Comparison of ENCODE assay signal across 7 cellular contexts in the genomic region with DNA sequence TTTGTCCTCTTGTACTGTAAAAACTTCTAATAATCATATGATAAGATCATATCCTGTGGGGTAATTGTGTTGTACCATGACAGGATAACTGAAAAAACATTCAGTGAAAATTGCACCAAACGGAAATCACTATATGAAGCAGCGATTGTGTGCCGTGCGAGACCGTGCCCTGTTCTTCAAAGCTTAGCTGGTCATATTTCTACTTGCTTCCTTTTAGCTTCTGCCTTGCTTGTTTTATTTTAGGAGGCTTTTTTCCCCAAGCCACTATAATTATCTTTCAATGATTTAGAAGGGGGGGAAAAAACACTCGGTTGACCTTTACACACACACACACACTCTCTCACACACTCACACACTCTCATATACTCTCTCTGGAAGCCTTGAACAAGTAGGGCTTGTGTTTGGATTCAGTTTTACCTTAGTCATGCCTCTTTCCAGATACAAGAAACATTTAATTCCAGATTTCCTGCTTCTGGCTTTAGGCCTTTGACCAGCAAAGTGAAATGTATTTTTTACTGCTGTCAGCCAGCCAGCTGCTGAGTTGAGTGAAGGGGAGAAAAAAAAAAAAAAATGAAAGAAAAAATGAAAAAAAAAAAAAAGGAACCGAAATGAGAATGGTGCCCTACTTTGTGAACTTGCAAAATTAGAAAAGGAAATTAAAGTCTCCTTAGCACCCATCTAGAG.
DNase-seq lines count a peak whose midpoint lies in the region; ATAC-seq and TF ChIP-seq lines count a peak whose summit lies in the region.

No MANE protein-coding gene starts in this region.

- peaks cover 23 to 41% of the 10 kb centered on the region in 2 donors for H3K4me1 ChIP-seq in naive thymus-derived CD4-positive, alpha-beta T cell (ENCODE audit: control insufficient read depth in 2 of 2, insufficient read depth in 2 of 2, low read length in 2 of 2)

- peak; percentile 27 for DNase-seq in effector CD4-positive, alpha-beta T cell
- DNase-seq in naive thymus-derived CD4-positive, alpha-beta T cell, result peak in 7 of 9 donors; percentile 23 to 70 (median 53)
- no peak for DNase-seq in T-helper 9 cell
- DNase-seq in mucosa of gallbladder (ENCODE audit: low spot score), result no peak

- peaks cover 35% of the 10 kb centered on the region for H3K36me3 ChIP-seq in SU-DHL-6 (ENCODE audit: low read length)
- peaks cover 3 to 13% (median 9%) of the 10 kb centered on the region in 3 experiments for H3K36me3 ChIP-seq in naive thymus-derived CD4-positive, alpha-beta T cell (ENCODE audit: control insufficient read depth in 2 of 3, insufficient read depth in 3 of 3, low read length in 3 of 3)

- peak overlapping the region; percentile 64 for H3K9ac ChIP-seq in SU-DHL-6 (ENCODE audit: low read length)

- H3K27me3 Mint-ChIP-seq in naive thymus-derived CD4-positive, alpha-beta T cell, result no peaks in the 10 kb centered on the region

- H3K9me3 ChIP-seq in SU-DHL-6 (ENCODE audit: insufficient read depth, low read length), result no peaks in the 10 kb centered on the region
- H3K9me3 ChIP-seq in naive thymus-derived CD4-positive, alpha-beta T cell (ENCODE audit: control insufficient read depth in 2 of 3, low read length in 3 of 3), result no peaks in the 10 kb centered on the region

- no peak for TF ChIP-seq CTCF in SU-DHL-6 (IDR thresholded peaks at IDR 0.05; ENCODE audit: insufficient read depth, low read length, poor library complexity, severe bottlenecking)

- H3K9me2 ChIP-seq in SU-DHL-6 (replicated peaks; ENCODE audit: insufficient read depth, low read length), result no peaks in the 10 kb centered on the region

- peaks cover 50% of the 10 kb centered on the region for H3F3A ChIP-seq in SU-DHL-6 (ENCODE audit: insufficient read depth)

- peak; percentile 45 for ATAC-seq in GM18907 (IDR thresholded peaks at IDR 0.05; ENCODE audit: unreplicated experiment)
- ATAC-seq in HG02943 (IDR thresholded peaks at IDR 0.05; ENCODE audit: low read depth, unreplicated experiment), result peak; percentile 40
- ATAC-seq in naive thymus-derived CD4-positive, alpha-beta T cell, result peak; percentile 83

- H3K4me3 Mint-ChIP-seq in naive thymus-derived CD4-positive, alpha-beta T cell, result peak overlapping the region; percentile 46 to 79 (median 72)

- H3K4me3 ChIP-seq in SU-DHL-6 (ENCODE audit: insufficient read depth, low read length, poor library complexity, severe bottlenecking), result peak overlapping the region; percentile 47
- peak overlapping the region; percentile 35 for H3K4me3 ChIP-seq in naive thymus-derived CD4-positive, alpha-beta T cell (ENCODE audit: low read length)

- peak overlapping the region; percentile 95 for H3K4me2 ChIP-seq in SU-DHL-6 (ENCODE audit: low read depth, low read length, poor library complexity, severe bottlenecking)

- no peaks in the 10 kb centered on the region for H4K20me1 ChIP-seq in SU-DHL-6 (ENCODE audit: low read depth, low read length)

- H3K27me3 ChIP-seq in SU-DHL-6 (ENCODE audit: low read length), result no peaks in the 10 kb centered on the region
- no peaks in the 10 kb centered on the region for H3K27me3 ChIP-seq in naive thymus-derived CD4-positive, alpha-beta T cell (ENCODE audit: control insufficient read depth in 2 of 2, insufficient read depth in 2 of 2, low read length in 2 of 2)

- H3K27ac Mint-ChIP-seq in naive thymus-derived CD4-positive, alpha-beta T cell, result peak overlapping the region; percentile 69 to 92 (median 87)

- POLR2A ChIA-PET in naive thymus-derived CD4-positive, alpha-beta T cell (lab: Charles Lee), result interaction anchor here (1.2 to 1.3 kb wide), 4 partner anchors 25 to 101 kb away, joined by 3 to 5 read pairs (median 3); no protein-coding TSS in a partner anchor

- H2AFZ ChIP-seq in SU-DHL-6 (ENCODE audit: low read depth, low read length, severe bottlenecking), result no peak overlapping the region

- H3K36me3 Mint-ChIP-seq in naive thymus-derived CD4-positive, alpha-beta T cell, result peaks cover 9 to 60% (median 30%) of the 10 kb centered on the region in 5 donors

- H3K4me1 Mint-ChIP-seq in naive thymus-derived CD4-positive, alpha-beta T cell, result peaks cover 28 to 72% (median 58%) of the 10 kb centered on the region in 7 donors

- CTCF ChIA-PET in naive thymus-derived CD4-positive, alpha-beta T cell (lab: Charles Lee), result interaction anchor here (0.7 to 1.3 kb wide), 6 partner anchors 42 to 186 kb away, joined by 3 to 5 read pairs (median 3); no protein-coding TSS in a partner anchor

- intact Hi-C loops in naive thymus-derived CD4-positive, alpha-beta T cell (cut with micrococcal nuclease), result loop anchor here (1.0 to 10.0 kb wide), 9 partner anchors 20 to 180 kb away; no protein-coding TSS in a partner anchor

- H3K27ac ChIP-seq in SU-DHL-6 (ENCODE audit: low read depth, low read length), result peak overlapping the region; percentile 97
- H3K27ac ChIP-seq in naive thymus-derived CD4-positive, alpha-beta T cell (ENCODE audit: low read depth, low read length), result peak overlapping the region; percentile 63

- H3K9me3 Mint-ChIP-seq in naive thymus-derived CD4-positive, alpha-beta T cell, result peaks cover 0 to 4% (median 0%) of the 10 kb centered on the region in 11 donors

- peaks cover 66% of the 10 kb centered on the region for H3K79me2 ChIP-seq in SU-DHL-6 (ENCODE audit: insufficient read depth, low read length)

Comparison
In these comparisons a context has a peak if more than half of its experiments do, and no peak if none do; other contexts are left out.
1. DNase-seq: peak in effector CD4-positive, alpha-beta T cell (single experiment) and naive thymus-derived CD4-positive, alpha-beta T cell (7 of 9); none in T-helper 9 cell (single experiment) and mucosa of gallbladder (single experiment).
2. Peak in every context shown above with its lines, with median percentiles within 50 percentile points of each other: ATAC-seq.